ENCODE assay signal across 8 cellular contexts in genomic region chr3:23611737-23612295, GRCh38.
A peak's percentile ranks its signal among the peaks of the same experiment; 100 is the strongest.
DNase-seq lines count a peak whose midpoint lies in the region; TF ChIP-seq lines count a peak whose summit lies in the region.

No MANE protein-coding gene starts in this region.

- H3K36me3 ChIP-seq in H7 (replicated peaks; ENCODE audit: control insufficient read depth, insufficient read depth, low read length), result no peaks in the 10 kb centered on the region

- H3K4me3 ChIP-seq in epithelial cell of esophagus (ENCODE audit: low read length) (no peak overlapping the region), H7 (ENCODE audit: insufficient read depth, low read depth, low read length) (no peak overlapping the region)

- TF ChIP-seq CTCF in epithelial cell of esophagus (IDR thresholded peaks at IDR 0.05; ENCODE audit: insufficient read depth, low read depth, low read length, missing control alignments), result no peak

- H3K27me3 ChIP-seq in H7 (ENCODE audit: control insufficient read depth, insufficient read depth, low read length), result no peaks in the 10 kb centered on the region

- DNase-seq in CD1c-positive myeloid dendritic cell (ENCODE audit: extremely low spot score) (peak; percentile 28), NCI-H1092 treated with DMSO at 0.1 percent for 48 hours (lab: John Stamatoyannopoulos, UW) (peak; percentile 48), epithelial cell of esophagus (ENCODE audit: low read depth) (peak; percentile 45), nucleus accumbens (lab: John Stamatoyannopoulos, UW) (peak in 53 of 56 donors; percentile 15 to 89 (median 65)), HuH-7 (ENCODE audit: low spot score) (no peak), COLO668 (lab: John Stamatoyannopoulos, UW; ENCODE audit: unreplicated experiment) (no peak), H7 (no peak), RPMI8226 (no peak)

Comparison
In these comparisons a context has a peak if more than half of its experiments do, and no peak if none do; other contexts are left out.
1. DNase-seq: peak in CD1c-positive myeloid dendritic cell (single experiment), NCI-H1092 treated with DMSO at 0.1 percent for 48 hours (single experiment), epithelial cell of esophagus (single experiment) and nucleus accumbens (53 of 56); none in HuH-7 (single experiment), COLO668 (single experiment), H7 (single experiment) and RPMI8226 (single experiment).